1 cellular context compared by ENCODE assay signal in genomic region chr9:123834218-123834906, GRCh38.
TF ChIP-seq lines count a peak whose summit lies in the region.

No MANE protein-coding gene starts in this region.

TF ChIP-seq in SK-N-SH, 30 proteins besides CTCF, POLR2A, EP300 and RAD21 (continued from another document):
- TF ChIP-seq ZBTB33 (IDR thresholded peaks at IDR 0.05; ENCODE audit: borderline replicate concordance, low read depth) (no peak), NFIC (IDR thresholded peaks at IDR 0.05; ENCODE audit: borderline replicate concordance) (no peak), FOSL2 (IDR thresholded peaks at IDR 0.05; ENCODE audit: borderline replicate concordance, low read depth) (no peak), RFX5 (IDR thresholded peaks at IDR 0.05; ENCODE audit: low read length) (no peak)
